8 cellular contexts compared by ENCODE assay signal in the genomic region with DNA sequence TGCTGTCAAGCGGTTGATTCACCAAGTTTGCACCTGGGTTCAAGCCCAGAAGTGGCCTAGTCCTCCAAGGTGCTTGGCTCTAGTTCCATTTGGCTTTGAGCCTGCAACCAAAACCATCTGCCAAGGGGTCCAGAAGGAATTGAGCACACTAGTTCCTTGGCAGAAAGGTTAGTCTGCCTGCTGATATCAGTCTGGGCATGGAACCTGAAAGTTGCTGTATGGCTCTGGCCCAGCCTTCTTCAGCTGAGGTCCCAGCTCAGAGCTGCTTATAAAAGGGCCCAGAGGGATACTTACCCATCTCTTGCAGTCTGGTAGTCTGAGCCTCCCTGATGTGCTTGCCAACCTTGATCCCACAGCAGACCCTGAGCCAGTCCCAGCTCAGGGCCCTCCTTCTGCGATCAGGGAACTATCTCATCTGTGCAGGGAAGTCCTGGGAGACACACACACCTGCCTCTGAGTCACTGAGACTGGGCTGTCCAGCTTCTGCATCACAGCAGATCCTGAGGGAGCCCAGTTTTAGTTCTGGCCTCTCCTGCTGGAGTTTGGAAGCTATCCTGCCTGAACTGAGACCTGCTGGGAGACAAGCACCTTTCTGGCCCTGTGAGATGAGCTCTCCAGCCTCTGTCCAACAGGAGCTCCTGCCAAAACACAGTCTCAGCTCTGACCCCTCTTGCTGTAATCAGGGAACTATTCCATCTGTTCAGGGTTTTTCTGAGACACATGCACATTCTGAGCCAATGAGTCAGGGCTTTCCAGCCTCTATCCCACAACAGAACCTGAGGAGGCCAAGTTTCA.
DNase-seq lines count a peak whose midpoint lies in the region; ATAC-seq and TF ChIP-seq lines count a peak whose summit lies in the region.
"Had no signal": no experiment of that assay in that cellular context is flagged by ENCODE, and none has a peak within 500 bp of the region (broad histone marks: within the 10 kb centered on the region; RNA-seq: fewer than 3 reads in every experiment).

No MANE protein-coding gene starts in this region.

- TF ChIP-seq POLR2A in testis (IDR thresholded peaks at IDR 0.05): no peak

- no peaks in the 10 kb centered on the region for H3K36me3 Mint-ChIP-seq in WTC11

- H3K9me3 Mint-ChIP-seq in WTC11: peaks cover 6% of the 10 kb centered on the region; the same call in 1 of the 2 replicates

- intact Hi-C loops in testis (cut with DNase I; ENCODE audit: low total_unique reads): no loop called here

- TF ChIP-seq CTCF in WTC11 (IDR thresholded peaks at IDR 0.05): no peak
- no peak for TF ChIP-seq CTCF in testis (IDR thresholded peaks at IDR 0.05)
- no peak for TF ChIP-seq CTCF in GM10266 (IDR thresholded peaks at IDR 0.05; ENCODE audit: control insufficient read depth, insufficient read depth, low read depth, missing control alignments)

- peaks cover 5% of the 10 kb centered on the region for H3K4me1 ChIP-seq in testis

- H3K27ac Mint-ChIP-seq in WTC11: peak overlapping the region; percentile 15; the same call in 1 of the 2 replicates

- POLR2A ChIA-PET in WTC11 (lab: Charles Lee): interaction anchor here (0.9 kb wide), 1 partner anchor 76 kb away, joined by 4 read pairs; a partner anchor contains a TSS

- CTCF ChIA-PET in WTC11 (lab: Charles Lee): interaction anchor here (0.7 to 1.5 kb wide), 7 partner anchors 50 to 353 kb away, joined by 3 read pairs; a partner anchor contains a TSS

- 50% methylated on average over 2 of the region's 2 CpGs for WGBS in testis, 2 donors

- DNase-seq in HPDE6-E6E7 (ENCODE audit: extremely low spot score) (peak; percentile 35), WTC11 (ENCODE audit: low spot score) (no peak), hepatic stellate cell (ENCODE audit: low spot score) (peak; percentile 72), testis (peak; percentile 60), inferior parietal cortex (ENCODE audit: extremely low spot score) (no peak), GM10266 (ENCODE audit: extremely low spot score) (no peak)
- DNase-seq: NCI-H510A had no signal

- peaks cover 4% of the 10 kb centered on the region for H3K4me1 Mint-ChIP-seq in WTC11

- no peaks in the 10 kb centered on the region for H3K36me3 ChIP-seq in testis (ENCODE audit: low read depth, missing control alignments)

- no peaks in the 10 kb centered on the region for H3K27me3 ChIP-seq in testis

- no peak overlapping the region for H3K27ac ChIP-seq in testis

- H3K9me3 ChIP-seq in testis: no peaks in the 10 kb centered on the region

- no peak overlapping the region for H3K4me3 Mint-ChIP-seq in WTC11

- H3K4me3 ChIP-seq in testis: no peak overlapping the region

- no peaks in the 10 kb centered on the region for H3K27me3 Mint-ChIP-seq in WTC11 (ENCODE audit: low read depth)

- ATAC-seq in WTC11 (no peak), HG02970 (IDR thresholded peaks at IDR 0.05; ENCODE audit: low FRiP score, unreplicated experiment) (no peak)

TF ChIP-seq in WTC11, 78 proteins besides CTCF, POLR2A, EP300 and RAD21:
- TF ChIP-seq, protein P1, sequence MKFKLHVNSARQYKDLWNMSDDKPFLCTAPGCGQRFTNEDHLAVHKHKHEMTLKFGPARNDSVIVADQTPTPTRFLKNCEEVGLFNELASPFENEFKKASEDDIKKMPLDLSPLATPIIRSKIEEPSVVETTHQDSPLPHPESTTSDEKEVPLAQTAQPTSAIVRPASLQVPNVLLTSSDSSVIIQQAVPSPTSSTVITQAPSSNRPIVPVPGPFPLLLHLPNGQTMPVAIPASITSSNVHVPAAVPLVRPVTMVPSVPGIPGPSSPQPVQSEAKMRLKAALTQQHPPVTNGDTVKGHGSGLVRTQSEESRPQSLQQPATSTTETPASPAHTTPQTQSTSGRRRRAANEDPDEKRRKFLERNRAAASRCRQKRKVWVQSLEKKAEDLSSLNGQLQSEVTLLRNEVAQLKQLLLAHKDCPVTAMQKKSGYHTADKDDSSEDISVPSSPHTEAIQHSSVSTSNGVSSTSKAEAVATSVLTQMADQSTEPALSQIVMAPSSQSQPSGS (CRISPR knock-in tag; IDR thresholded peaks at IDR 0.05; ENCODE audit: borderline replicate concordance, low read depth): no peak
- no peak for TF ChIP-seq ZNF423 (CRISPR knock-in tag; IDR thresholded peaks at IDR 0.05)
- no peak for TF ChIP-seq JUN (CRISPR knock-in tag; IDR thresholded peaks at IDR 0.05)
- TF ChIP-seq NR2C2 (CRISPR knock-in tag; IDR thresholded peaks at IDR 0.05): no peak
- TF ChIP-seq SMAD4 (CRISPR knock-in tag; IDR thresholded peaks at IDR 0.05): no peak
- TF ChIP-seq, protein P2, sequence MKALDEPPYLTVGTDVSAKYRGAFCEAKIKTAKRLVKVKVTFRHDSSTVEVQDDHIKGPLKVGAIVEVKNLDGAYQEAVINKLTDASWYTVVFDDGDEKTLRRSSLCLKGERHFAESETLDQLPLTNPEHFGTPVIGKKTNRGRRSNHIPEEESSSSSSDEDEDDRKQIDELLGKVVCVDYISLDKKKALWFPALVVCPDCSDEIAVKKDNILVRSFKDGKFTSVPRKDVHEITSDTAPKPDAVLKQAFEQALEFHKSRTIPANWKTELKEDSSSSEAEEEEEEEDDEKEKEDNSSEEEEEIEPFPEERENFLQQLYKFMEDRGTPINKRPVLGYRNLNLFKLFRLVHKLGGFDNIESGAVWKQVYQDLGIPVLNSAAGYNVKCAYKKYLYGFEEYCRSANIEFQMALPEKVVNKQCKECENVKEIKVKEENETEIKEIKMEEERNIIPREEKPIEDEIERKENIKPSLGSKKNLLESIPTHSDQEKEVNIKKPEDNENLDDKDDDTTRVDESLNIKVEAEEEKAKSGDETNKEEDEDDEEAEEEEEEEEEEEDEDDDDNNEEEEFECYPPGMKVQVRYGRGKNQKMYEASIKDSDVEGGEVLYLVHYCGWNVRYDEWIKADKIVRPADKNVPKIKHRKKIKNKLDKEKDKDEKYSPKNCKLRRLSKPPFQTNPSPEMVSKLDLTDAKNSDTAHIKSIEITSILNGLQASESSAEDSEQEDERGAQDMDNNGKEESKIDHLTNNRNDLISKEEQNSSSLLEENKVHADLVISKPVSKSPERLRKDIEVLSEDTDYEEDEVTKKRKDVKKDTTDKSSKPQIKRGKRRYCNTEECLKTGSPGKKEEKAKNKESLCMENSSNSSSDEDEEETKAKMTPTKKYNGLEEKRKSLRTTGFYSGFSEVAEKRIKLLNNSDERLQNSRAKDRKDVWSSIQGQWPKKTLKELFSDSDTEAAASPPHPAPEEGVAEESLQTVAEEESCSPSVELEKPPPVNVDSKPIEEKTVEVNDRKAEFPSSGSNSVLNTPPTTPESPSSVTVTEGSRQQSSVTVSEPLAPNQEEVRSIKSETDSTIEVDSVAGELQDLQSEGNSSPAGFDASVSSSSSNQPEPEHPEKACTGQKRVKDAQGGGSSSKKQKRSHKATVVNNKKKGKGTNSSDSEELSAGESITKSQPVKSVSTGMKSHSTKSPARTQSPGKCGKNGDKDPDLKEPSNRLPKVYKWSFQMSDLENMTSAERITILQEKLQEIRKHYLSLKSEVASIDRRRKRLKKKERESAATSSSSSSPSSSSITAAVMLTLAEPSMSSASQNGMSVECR (CRISPR knock-in tag; IDR thresholded peaks at IDR 0.05; ENCODE audit: borderline replicate concordance): no peak
- TF ChIP-seq RORB (CRISPR knock-in tag; IDR thresholded peaks at IDR 0.05): no peak
- TF ChIP-seq, protein P3, sequence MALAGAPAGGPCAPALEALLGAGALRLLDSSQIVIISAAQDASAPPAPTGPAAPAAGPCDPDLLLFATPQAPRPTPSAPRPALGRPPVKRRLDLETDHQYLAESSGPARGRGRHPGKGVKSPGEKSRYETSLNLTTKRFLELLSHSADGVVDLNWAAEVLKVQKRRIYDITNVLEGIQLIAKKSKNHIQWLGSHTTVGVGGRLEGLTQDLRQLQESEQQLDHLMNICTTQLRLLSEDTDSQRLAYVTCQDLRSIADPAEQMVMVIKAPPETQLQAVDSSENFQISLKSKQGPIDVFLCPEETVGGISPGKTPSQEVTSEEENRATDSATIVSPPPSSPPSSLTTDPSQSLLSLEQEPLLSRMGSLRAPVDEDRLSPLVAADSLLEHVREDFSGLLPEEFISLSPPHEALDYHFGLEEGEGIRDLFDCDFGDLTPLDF (CRISPR knock-in tag; IDR thresholded peaks at IDR 0.05): no peak
- TF ChIP-seq, protein P4, sequence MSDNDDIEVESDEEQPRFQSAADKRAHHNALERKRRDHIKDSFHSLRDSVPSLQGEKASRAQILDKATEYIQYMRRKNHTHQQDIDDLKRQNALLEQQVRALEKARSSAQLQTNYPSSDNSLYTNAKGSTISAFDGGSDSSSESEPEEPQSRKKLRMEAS (CRISPR knock-in tag; IDR thresholded peaks at IDR 0.05): no peak
- no peak for TF ChIP-seq RELA (CRISPR knock-in tag; IDR thresholded peaks at IDR 0.05; ENCODE audit: borderline replicate concordance)
- no peak for TF ChIP-seq FOXP1 (CRISPR knock-in tag; IDR thresholded peaks at IDR 0.05; ENCODE audit: borderline replicate concordance)

Comparison
In these comparisons a context has a peak if more than half of its experiments do, and no peak if none do; other contexts are left out.
1. DNase-seq: peak in HPDE6-E6E7 (single experiment), hepatic stellate cell (single experiment) and testis (single experiment); none in WTC11 (single experiment), inferior parietal cortex (single experiment) and GM10266 (single experiment).